Comparison of ENCODE assay signal across 26 cellular contexts in genomic region chr3:128910006-128910405, GRCh38. TPM values are rescaled to one million over a fixed set of nuclear protein-coding genes. Genes with fewer than 3 reads are reported as not detected.
DNase-seq lines count a peak whose midpoint lies in the region; TF ChIP-seq lines count a peak whose summit lies in the region.
"Had no signal": no experiment of that assay in that cellular context is flagged by ENCODE, and none has a peak within 500 bp of the region (broad histone marks: within the 10 kb centered on the region; RNA-seq: fewer than 3 reads in every experiment).

No MANE protein-coding gene starts in this region.

- H2BK120ac ChIP-seq in neuronal stem cell (ENCODE audit: low read depth, low read length) = no peak overlapping the region

- H3K27me3 ChIP-seq in neuronal stem cell (ENCODE audit: control insufficient read depth in 3 of 3, insufficient read depth in 3 of 3, low read depth in 1 of 3, low read length in 3 of 3) (no peaks in the 10 kb centered on the region), ascending aorta (no peaks in the 10 kb centered on the region)
- H3K27me3 ChIP-seq: SJSA1 had no signal

- H3K27me3 Mint-ChIP-seq in CD14-positive monocyte (ENCODE audit: low read depth in 3 of 3) = no peaks in the 10 kb centered on the region
- H3K27me3 Mint-ChIP-seq: B cell; CD8-positive, alpha-beta memory T cell had no signal

- intact Hi-C loops in CD14-positive monocyte (cut with micrococcal nuclease) (no loop called here), ascending aorta (cut with DNase I) (no loop called here)

- POLR2A ChIA-PET in HEK293 (lab: Yijun Ruan, JAX) = no interaction called here

- H3K4me1 ChIP-seq in HEK293 (ENCODE audit: control insufficient read depth, insufficient read depth, low read length) = no peaks in the 10 kb centered on the region
- no peaks in the 10 kb centered on the region for H3K4me1 ChIP-seq in neuronal stem cell (ENCODE audit: control insufficient read depth in 2 of 2, insufficient read depth in 1 of 2, low read depth in 1 of 2, low read length in 2 of 2)
- H3K4me1 ChIP-seq in ascending aorta = no peaks in the 10 kb centered on the region
- H3K4me1 ChIP-seq: SJSA1 had no signal

- peak overlapping the region; percentile 80 for H3K23ac ChIP-seq in neuronal stem cell (ENCODE audit: low read depth, low read length, poor library complexity)

- no peak overlapping the region for H3K4me3 Mint-ChIP-seq in CD14-positive monocyte
- H3K4me3 Mint-ChIP-seq: B cell; CD8-positive, alpha-beta memory T cell; HFFc6 had no signal

- H2BK5ac ChIP-seq in neuronal stem cell (ENCODE audit: low read length) = no peak overlapping the region

- no peak overlapping the region for H3K9ac ChIP-seq in neuronal stem cell (ENCODE audit: low read depth, low read length, poor library complexity)
- H3K9ac ChIP-seq: GM23248 had no signal

- H2BK12ac ChIP-seq in neuronal stem cell (ENCODE audit: low read length) = no peak overlapping the region

- H3K36me3 ChIP-seq in HEK293 (ENCODE audit: control insufficient read depth in 2 of 2, insufficient read depth in 1 of 2, low read length in 2 of 2) = peaks cover 1 to 100% of the 10 kb centered on the region in 2 experiments; a peak in 2 of 3 replicates
- peaks cover 76 to 100% of the 10 kb centered on the region in 2 donors for H3K36me3 ChIP-seq in neuronal stem cell (replicated peaks in 1 of 2; ENCODE audit: control insufficient read depth in 2 of 2, insufficient read depth in 2 of 2, low read length in 2 of 2)
- peaks cover 85 to 97% of the 10 kb centered on the region in 2 donors for H3K36me3 ChIP-seq in ascending aorta

- H3K4ac ChIP-seq in neuronal stem cell (ENCODE audit: low read length) = no peak overlapping the region

- H3K14ac ChIP-seq in neuronal stem cell (ENCODE audit: low read length) = no peak overlapping the region

- H2AFZ ChIP-seq in neuronal stem cell (ENCODE audit: low read length) = no peak overlapping the region
- H2AFZ ChIP-seq: GM23248 had no signal

- no peak overlapping the region for H3K4me3 ChIP-seq in HEK293 (ENCODE audit: low read depth, low read length)
- H3K4me3 ChIP-seq in coronary artery = no peak overlapping the region
- H3K4me3 ChIP-seq in neuronal stem cell (ENCODE audit: low read length in 2 of 2) = no peak overlapping the region
- H3K4me3 ChIP-seq in ascending aorta = no peak overlapping the region
- H3K4me3 ChIP-seq: GM23248, SJSA1 had no signal

- peak overlapping the region in 1 of 7 donors; percentile 3 for H3K27ac Mint-ChIP-seq in CD14-positive monocyte
- H3K27ac Mint-ChIP-seq: B cell, HFFc6 had no signal

- WGBS in neuronal stem cell (ENCODE audit: extremely low coverage in 2 of 2, insufficient read length in 2 of 2, insufficient replicate concordance in 1 of 2), 2 donors = no CpG with 5 or more reads among the region's 13 CpGs

- H3K27ac ChIP-seq in HEK293 (ENCODE audit: extremely low read depth, low read depth, low read length) (no peak overlapping the region), coronary artery (no peak overlapping the region), neuronal stem cell (replicated peaks; ENCODE audit: low read length) (no peak overlapping the region), ascending aorta (no peak overlapping the region)
- H3K27ac ChIP-seq: C4-2B, GM23248, SJSA1 had no signal

- H3K4me1 Mint-ChIP-seq in CD14-positive monocyte = no peaks in the 10 kb centered on the region
- H3K4me1 Mint-ChIP-seq: B cell; CD8-positive, alpha-beta memory T cell had no signal

- DNase-seq in CD14-positive monocyte (ENCODE audit: low spot score) (peak; percentile 32), coronary artery (ENCODE audit: low spot score) (peak; percentile 43), neuronal stem cell (ENCODE audit: low spot score) (no peak), cortex of kidney (lab: John Stamatoyannopoulos, UW) (no peak), ascending aorta (ENCODE audit: low spot score in 2 of 2) (no peak), AG08395 (ENCODE audit: low spot score) (no peak)
- DNase-seq: CD8-positive, alpha-beta memory T cell; DMS153; DND-41; GM23248; H7; HFFc6; Karpas-422; NCI-H1092 treated with DMSO at 0.1 percent for 48 hours; NCI-H1436 treated with DMSO at 0.1 percent for 48 hours; NCI-H1930; NCI-H2107; NCI-H446; NCI-H524 treated with DMSO at 0.1 percent for 48 hours; NCI-H774; Right ventricle myocardium superior; RPMI8226 had no signal

- peaks cover 1% of the 10 kb centered on the region for H3K79me1 ChIP-seq in neuronal stem cell (ENCODE audit: low read depth, low read length)

- no peak overlapping the region for H2AK5ac ChIP-seq in neuronal stem cell (ENCODE audit: low read depth, low read length)

- H3K9me3 ChIP-seq in HEK293 (ENCODE audit: control insufficient read depth, insufficient read depth, low read depth, low read length) (no peaks in the 10 kb centered on the region), neuronal stem cell (replicated peaks in 1 of 2; ENCODE audit: control insufficient read depth in 2 of 2, insufficient read depth in 1 of 2, low read depth in 1 of 2, low read length in 2 of 2) (no peaks in the 10 kb centered on the region), ascending aorta (no peaks in the 10 kb centered on the region)
- H3K9me3 ChIP-seq: SJSA1 had no signal

- CTCF ChIA-PET in HEK293 (lab: Yijun Ruan, JAX) = interaction anchor here (0.7 kb wide), 1 partner anchor 40 kb away, joined by 3 read pairs; no protein-coding TSS in a partner anchor

- peaks cover 0 to 2% (median 0%) of the 10 kb centered on the region in 7 donors for H3K9me3 Mint-ChIP-seq in CD14-positive monocyte
- H3K9me3 Mint-ChIP-seq: CD8-positive, alpha-beta memory T cell; HFFc6 had no signal

- H3K36me3 Mint-ChIP-seq in CD14-positive monocyte = peaks cover 87 to 95% of the 10 kb centered on the region in 2 donors

- H3K18ac ChIP-seq in neuronal stem cell (ENCODE audit: low read length) = no peak overlapping the region

- no peak overlapping the region for H3K4me2 ChIP-seq in neuronal stem cell (ENCODE audit: insufficient read depth, low read length, poor library complexity, severe bottlenecking)

- H4K91ac ChIP-seq in neuronal stem cell (ENCODE audit: low read depth, low read length, poor library complexity) = no peak overlapping the region

- TF ChIP-seq CTCF in CD14-positive monocyte (IDR thresholded peaks at IDR 0.05) (no peak), HEK293 (tag by site-specific recombination; IDR thresholded peaks at IDR 0.05) (no peak), coronary artery (IDR thresholded peaks at IDR 0.05) (no peak), ascending aorta (IDR thresholded peaks at IDR 0.05) (no peak)

- H2BK15ac ChIP-seq in neuronal stem cell (ENCODE audit: low read length) = no peak overlapping the region

- H4K8ac ChIP-seq in neuronal stem cell (ENCODE audit: low read depth, low read length) = no peak overlapping the region

TF ChIP-seq in HEK293, 187 proteins besides CTCF, POLR2A, EP300 and RAD21:
- TF ChIP-seq ZFHX2 (tag by site-specific recombination; conservative IDR thresholded peaks at IDR 0.05) (peak; percentile 41), ZNF792 (tag by site-specific recombination; IDR thresholded peaks at IDR 0.05) (no peak), ZNF530 (tag by site-specific recombination; IDR thresholded peaks at IDR 0.05; ENCODE audit: low read depth) (no peak), KLF1 (tag by site-specific recombination; IDR thresholded peaks at IDR 0.05) (peak; percentile 76), EGR2 (tag by site-specific recombination; IDR thresholded peaks at IDR 0.05; ENCODE audit: low read depth) (peak; percentile 56; the same call in 1 of the 2 replicates), ZFP37 (tag by site-specific recombination; IDR thresholded peaks at IDR 0.05) (no peak), ZNF645 (tag by site-specific recombination; IDR thresholded peaks at IDR 0.05) (no peak)

RNA-seq across cellular contexts. Expression of gene ACAD9, which starts 30.6 kb away (rescaled TPM):
- 10 to 100 TPM; 21.9 to 25.6 TPM for polyA plus RNA-seq in CD14-positive monocyte
- 23.2 TPM for polyA plus RNA-seq in neuronal stem cell (2013, experiment 1 of 2)
- 22.6 TPM for polyA plus RNA-seq in neuronal stem cell (2013, experiment 2 of 2)
- 23.4 TPM for total RNA-seq in ascending aorta

Comparison
In these comparisons a context has a peak if more than half of its experiments do, and no peak if none do; other contexts are left out.
1. DNase-seq: peak in CD14-positive monocyte (single experiment) and coronary artery (single experiment); none in neuronal stem cell (single experiment), cortex of kidney (single experiment), ascending aorta (0 of 2) and AG08395 (single experiment).